8 cellular contexts compared by ENCODE assay signal in the genomic region with DNA sequence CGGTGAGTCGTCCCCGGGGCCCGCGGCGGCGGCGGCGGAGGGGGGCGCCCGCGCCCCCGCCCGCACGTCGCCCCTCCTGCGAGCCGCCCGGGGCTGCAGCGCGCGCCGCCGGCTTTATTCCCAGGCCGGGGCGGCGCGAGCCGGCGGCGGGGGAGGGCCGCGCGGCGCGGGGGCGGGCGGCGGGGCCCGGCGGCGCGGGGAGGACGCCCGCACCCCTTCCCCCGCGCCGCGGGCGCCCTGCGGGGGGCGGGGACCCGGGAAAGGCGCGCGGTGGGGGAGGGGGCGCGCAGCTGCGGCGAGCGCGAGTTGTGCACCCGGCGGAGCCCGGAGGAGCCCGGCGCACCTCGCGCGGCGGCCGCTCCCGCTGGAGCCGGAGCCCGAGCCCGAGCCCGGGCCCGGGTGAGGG. TPM values are rescaled to one million over a fixed set of nuclear protein-coding genes. Genes with fewer than 3 reads are reported as not detected.
DNase-seq lines count a peak whose midpoint lies in the region; ATAC-seq and TF ChIP-seq lines count a peak whose summit lies in the region.

No MANE protein-coding gene starts in this region.

- H3K9me3 Mint-ChIP-seq in memory B cell: no peaks in the 10 kb centered on the region

- ATAC-seq in GM21447 (IDR thresholded peaks at IDR 0.05; ENCODE audit: unreplicated experiment) (peak; percentile 2), memory B cell (ENCODE audit: low read depth) (peak; percentile 2), upper lobe of right lung (peak; percentile 5)

- peaks cover 9% of the 10 kb centered on the region for H3K4me1 ChIP-seq in upper lobe of right lung

- no peaks in the 10 kb centered on the region for H3K9me3 ChIP-seq in upper lobe of right lung

- H3K27ac ChIP-seq in caudate nucleus (ENCODE audit: low read depth, low read length) (peak overlapping the region; percentile 44), upper lobe of right lung (peak overlapping the region; percentile 89)

- H3K4me3 ChIP-seq in upper lobe of right lung: peak overlapping the region; percentile 77

- peaks cover 18% of the 10 kb centered on the region for H3K36me3 ChIP-seq in upper lobe of right lung

- H3K27me3 Mint-ChIP-seq in memory B cell: no peaks in the 10 kb centered on the region

- DNase-seq in D341Med (ENCODE audit: low spot score) (peak; percentile 82), NCI-H1105 (lab: John Stamatoyannopoulos, UW) (peak; percentile 11), caudate nucleus (lab: John Stamatoyannopoulos, UW) (peak in 4 of 61 donors; percentile 21 to 60 (median 44)), memory B cell (ENCODE audit: low spot score in 2 of 2) (peak in 1 of 2 donors; percentile 55), upper lobe of right lung (peak; percentile 71), NCI-H1092 (lab: John Stamatoyannopoulos, UW) (no peak), NCI-H128 (lab: John Stamatoyannopoulos, UW; ENCODE audit: unreplicated experiment) (no peak)

- TF ChIP-seq CTCF in upper lobe of right lung (IDR thresholded peaks at IDR 0.05): no peak

- H3K36me3 Mint-ChIP-seq in memory B cell: peaks cover 9% of the 10 kb centered on the region

- H3K4me1 Mint-ChIP-seq in memory B cell: peaks cover 16% of the 10 kb centered on the region

- intact Hi-C loops in upper lobe of right lung (cut with DNase I): no loop called here

- peak overlapping the region; percentile 99 for H3K27ac Mint-ChIP-seq in memory B cell

- H3K4me3 Mint-ChIP-seq in memory B cell: no peak overlapping the region

- H3K27me3 ChIP-seq in upper lobe of right lung: no peaks in the 10 kb centered on the region

RNA-seq across cellular contexts. Expression of gene HMGA1, which starts 0.6 kb away (rescaled TPM):
- 54.7 TPM for total RNA-seq in upper lobe of right lung

RNA-seq across cellular contexts. Expression of gene SMIM29, which starts 11.5 kb away (rescaled TPM):
- total RNA-seq in upper lobe of right lung: 32.6 TPM

Comparison
In these comparisons a context has a peak if more than half of its experiments do, and no peak if none do; other contexts are left out.
1. DNase-seq: peak in D341Med (single experiment), NCI-H1105 (single experiment) and upper lobe of right lung (single experiment); none in NCI-H1092 (single experiment) and NCI-H128 (single experiment).
2. Peak in every context shown above with its lines, with median percentiles within 50 percentile points of each other: ATAC-seq.